ENCODE assay signal across 8 cellular contexts in the genomic region with DNA sequence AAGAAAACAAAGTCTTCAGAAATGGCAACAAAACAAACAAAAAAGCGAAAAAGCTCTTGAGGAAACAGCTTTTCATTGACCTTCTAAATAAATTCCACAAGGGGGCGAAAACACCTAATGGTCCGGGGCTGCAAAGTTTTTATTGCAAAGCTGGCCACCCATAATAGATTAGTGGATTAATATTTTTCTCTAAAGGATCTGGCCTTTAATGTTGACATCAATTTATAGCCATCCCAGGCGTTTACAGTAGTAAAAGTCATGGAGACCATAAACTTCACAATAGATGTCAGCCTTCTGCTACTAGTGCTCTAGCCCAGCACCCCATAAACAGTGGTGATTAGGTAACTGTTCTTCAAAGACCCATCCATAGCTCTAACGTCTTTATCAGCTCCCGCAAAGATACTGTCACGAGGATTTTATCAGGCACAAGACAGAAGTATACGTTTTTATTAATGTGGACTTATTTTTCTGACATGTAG. TPM values are rescaled to one million over a fixed set of nuclear protein-coding genes. Genes with fewer than 3 reads are reported as not detected.
DNase-seq lines count a peak whose midpoint lies in the region; ATAC-seq and TF ChIP-seq lines count a peak whose summit lies in the region.

No MANE protein-coding gene starts in this region.

- ATAC-seq in HG02571 (IDR thresholded peaks at IDR 0.05; ENCODE audit: unreplicated experiment) (no peak), HG03442 (IDR thresholded peaks at IDR 0.05; ENCODE audit: unreplicated experiment) (no peak)

- H3K9me3 ChIP-seq in PC-9 (ENCODE audit: insufficient read depth, low read depth) = no peaks in the 10 kb centered on the region

- peaks cover 36% of the 10 kb centered on the region for H3K4me1 ChIP-seq in PC-9 (replicated peaks; ENCODE audit: insufficient read depth)

- H3K4me3 ChIP-seq in HL-60 (replicated peaks; ENCODE audit: insufficient read depth, low read length) (no peak overlapping the region), PC-9 (no peak overlapping the region)

- H3K27me3 ChIP-seq in HL-60 (ENCODE audit: insufficient read depth, poor library complexity, severe bottlenecking) (no peaks in the 10 kb centered on the region), PC-9 (ENCODE audit: insufficient read depth, low read depth) (no peaks in the 10 kb centered on the region)

- DNase-seq in D341Med (ENCODE audit: low spot score) (peak; percentile 52), HL-60 (ENCODE audit: low read depth in 1 of 2, low spot score in 1 of 2) (peak in 1 of 2 experiments; percentile 61), PC-9 (peak; percentile 9 to 61), cerebellum (ENCODE audit: low spot score) (peak; percentile 52), lung microvascular endothelial cell (ENCODE audit: low read depth in 2 of 2) (peak; percentile 75 to 76)
- no peak for DNase-seq in activated CD8-positive, alpha-beta memory T cell treated with anti-CD3 and anti-CD28 coated beads for 24 hours

- no peaks in the 10 kb centered on the region for H3K9me2 ChIP-seq in PC-9 (ENCODE audit: insufficient read depth)

- H3K4me2 ChIP-seq in PC-9 = peak overlapping the region; percentile 94

- peaks cover 23% of the 10 kb centered on the region for H3K36me3 ChIP-seq in PC-9 (ENCODE audit: low read depth)

- TF ChIP-seq CTCF in HL-60 (IDR thresholded peaks at IDR 0.05; ENCODE audit: insufficient read depth, low read length) = no peak
- TF ChIP-seq CTCF in PC-9 (conservative IDR thresholded peaks at IDR 0.05) = peak; percentile 96

- H4K20me1 ChIP-seq in PC-9 (ENCODE audit: insufficient read depth) = peaks cover 23% of the 10 kb centered on the region

- POLR2A ChIA-PET in PC-9 (lab: Charles Lee; ENCODE audit: unreplicated experiment) = interaction anchor here (0.5 to 0.8 kb wide), 3 partner anchors 199 to 1526 kb away, joined by 3 to 7 read pairs (median 5); no protein-coding TSS in a partner anchor

- H3K27ac ChIP-seq in HL-60 (replicated peaks) (peak overlapping the region; percentile 69), PC-9 (peak overlapping the region; percentile 28)

- CTCF ChIA-PET in PC-9 (lab: Charles Lee) = no interaction called here

- H3K79me2 ChIP-seq in PC-9 (ENCODE audit: low read depth) = peaks cover 47% of the 10 kb centered on the region

- intact Hi-C loops in PC-9 (cut with micrococcal nuclease; ENCODE audit: unreplicated experiment) = loop anchor here (1.0 to 10.0 kb wide), 6 partner anchors 150 to 1551 kb away; no protein-coding TSS in a partner anchor

- no peak overlapping the region for H2AFZ ChIP-seq in PC-9

- peaks cover 39% of the 10 kb centered on the region for H3F3A ChIP-seq in PC-9 (ENCODE audit: insufficient read depth, low read depth)

- no TSS peak for BruUV-seq in PC-9 (replicated peaks; lab: Mats Ljungman, UMichigan)

RNA-seq across cellular contexts. Expression of a gene that starts 4.8 kb away (rescaled TPM):
- 47.0 and 54.0 TPM in 2 replicates for total RNA-seq in PC-9 (2021)
- 53.0 TPM for total RNA-seq in cerebellum
- 10.7 and 15.9 TPM in 2 replicates for total RNA-seq in lung microvascular endothelial cell
